In genomic region chrX:21974011-21974385, GRCh38 we compare ENCODE assay signal across 9 cellular contexts. TPM values are rescaled to one million over a fixed set of nuclear protein-coding genes. Genes with fewer than 3 reads are reported as not detected.
DNase-seq lines count a peak whose midpoint lies in the region; ATAC-seq and TF ChIP-seq lines count a peak whose summit lies in the region.
"Had no signal": no experiment of that assay in that cellular context is flagged by ENCODE, and none has a peak within 500 bp of the region (broad histone marks: within the 10 kb centered on the region; RNA-seq: fewer than 3 reads in every experiment).

No MANE protein-coding gene starts in this region.

- peaks cover 51% of the 10 kb centered on the region for H3K4me1 Mint-ChIP-seq in Calu3 (ENCODE audit: low read depth, unreplicated experiment)

- CTCF ChIA-PET in Calu3 (lab: Charles Lee), result interaction anchor here (0.6 to 3.0 kb wide), 4 partner anchors 11 to 230 kb away, joined by 3 to 7 read pairs (median 4); partner anchors contain the start of gene MBTPS2
- CTCF ChIA-PET in HEK293T (lab: Yijun Ruan, JAX), result interaction anchor here (0.6 to 0.8 kb wide), 3 partner anchors 13 to 129 kb away, joined by 3 to 4 read pairs (median 4); no protein-coding TSS in a partner anchor

- H3K27me3 Mint-ChIP-seq in Calu3 (ENCODE audit: unreplicated experiment), result no peaks in the 10 kb centered on the region

- POLR2A ChIA-PET in HEK293T (lab: Yijun Ruan, JAX), result interaction anchor here (1.2 kb wide), 1 partner anchor 11 kb away, joined by 3 read pairs; no protein-coding TSS in a partner anchor

- no peak for TF ChIP-seq CTCF in Calu3 (IDR thresholded peaks at IDR 0.05; ENCODE audit: unreplicated experiment)

- no TSS peak for BruUV-seq in Calu3 (replicated peaks; lab: Mats Ljungman, UMichigan)

- DNase-seq in Calu3, result peak; percentile 46
- DNase-seq in HEK293T (ENCODE audit: extremely low spot score), result no peak
- DNase-seq in ureter (ENCODE audit: low spot score), result no peak
- DNase-seq in superior temporal gyrus (ENCODE audit: extremely low spot score), result no peak
- DNase-seq in NCI-H2227 (lab: John Stamatoyannopoulos, UW; ENCODE audit: unreplicated experiment), result no peak

- peaks cover 66% of the 10 kb centered on the region for H3K36me3 Mint-ChIP-seq in Calu3 (ENCODE audit: insufficient read depth, unreplicated experiment)

- intact Hi-C loops in Calu3 (cut with micrococcal nuclease; ENCODE audit: unreplicated experiment), result loop anchor here (5.0 to 10.0 kb wide), 3 partner anchors 47 to 229 kb away; partner anchors contain the start of gene MBTPS2

- ATAC-seq in GM21367 (IDR thresholded peaks at IDR 0.05; ENCODE audit: unreplicated experiment) (peak; percentile 77), HG03565 (IDR thresholded peaks at IDR 0.05; ENCODE audit: unreplicated experiment) (peak; percentile 47), esophagus mucosa (peak; percentile 87)
- ATAC-seq: HCT116 had no signal

- no peaks in the 10 kb centered on the region for H3K9me3 Mint-ChIP-seq in Calu3 (ENCODE audit: low read depth, unreplicated experiment)

- H3K27ac Mint-ChIP-seq in Calu3 (ENCODE audit: unreplicated experiment), result peak overlapping the region; percentile 91

- H3K4me3 Mint-ChIP-seq in Calu3 (ENCODE audit: low read depth, unreplicated experiment), result peak overlapping the region; percentile 57

TF ChIP-seq in HEK293T, 16 proteins besides CTCF, POLR2A, EP300 and RAD21:
- no peak for TF ChIP-seq SP1 (IDR thresholded peaks at IDR 0.05)
- no peak for TF ChIP-seq ARNT (IDR thresholded peaks at IDR 0.05)
- no peak for TF ChIP-seq L3MBTL2 (conservative IDR thresholded peaks at IDR 0.05)
- TF ChIP-seq SUZ12 (IDR thresholded peaks at IDR 0.05), result no peak
- TF ChIP-seq NFRKB (IDR thresholded peaks at IDR 0.05), result no peak
- TF ChIP-seq CTBP1 (IDR thresholded peaks at IDR 0.05; ENCODE audit: borderline replicate concordance), result no peak
- no peak for TF ChIP-seq ZNF384 (IDR thresholded peaks at IDR 0.05)
- no peak for TF ChIP-seq FOXA1 (IDR thresholded peaks at IDR 0.05)
- TF ChIP-seq PKNOX1 (IDR thresholded peaks at IDR 0.05), result no peak
- TF ChIP-seq TARDBP (IDR thresholded peaks at IDR 0.05), result no peak
- no peak for TF ChIP-seq FOXK2 (IDR thresholded peaks at IDR 0.05)
- no peak for TF ChIP-seq ELF4 (IDR thresholded peaks at IDR 0.05)
- no peak for TF ChIP-seq FOXM1 (IDR thresholded peaks at IDR 0.05; ENCODE audit: borderline replicate concordance)
- no peak for TF ChIP-seq LEF1 (IDR thresholded peaks at IDR 0.05; ENCODE audit: borderline replicate concordance)
- no peak for TF ChIP-seq BHLHE40 (IDR thresholded peaks at IDR 0.05; ENCODE audit: borderline replicate concordance)

RNA-seq across cellular contexts. Expression of gene SMS, which starts 33.5 kb away (rescaled TPM):
- 215 and 225 TPM in 2 replicates for total RNA-seq in Calu3 (2022)
- total RNA-seq in esophagus mucosa, result 29.7 TPM
- 48.9 TPM for total RNA-seq in ureter

RNA-seq across cellular contexts. Expression of gene PHEX, which starts 58.1 kb away (rescaled TPM):
- 0.57 and 0.66 TPM in 2 replicates for total RNA-seq in Calu3 (2022)
- 0.36 TPM for total RNA-seq in esophagus mucosa
- 0.26 TPM for total RNA-seq in ureter
